8 cellular contexts compared by ENCODE assay signal in the genomic region with DNA sequence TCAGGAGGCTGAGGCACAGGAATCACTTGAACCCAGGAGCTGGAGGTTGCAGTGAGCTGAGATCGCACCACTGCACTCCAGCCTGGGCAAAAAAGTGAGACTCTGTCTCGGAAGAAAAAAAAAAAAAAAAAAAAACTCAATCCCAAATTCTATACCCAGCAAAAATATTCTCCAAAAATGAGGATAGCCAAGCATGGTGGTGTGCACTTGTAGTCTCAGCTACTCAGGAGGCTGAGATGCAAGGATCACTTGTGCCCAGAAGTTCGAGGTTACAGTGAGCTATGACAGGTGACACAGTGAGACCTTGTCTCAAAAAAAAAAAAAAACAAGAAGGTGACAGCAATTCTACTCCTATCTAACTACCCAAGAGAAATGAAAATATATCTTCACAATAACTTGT.
"Had no signal": no experiment of that assay in that cellular context is flagged by ENCODE, and none has a peak within 500 bp of the region (broad histone marks: within the 10 kb centered on the region; RNA-seq: fewer than 3 reads in every experiment).

No MANE protein-coding gene starts in this region.

- H3K4me3 ChIP-seq: GM12878 had no signal

- ATAC-seq: GM12878 had no signal

- DNase-seq: GDM1, GF-D8 had no signal

- FAIRE-seq: G401.6, GM12878, GM12891, GM12892, GM18507, GM19239 had no signal
